1 cellular context compared by ENCODE assay signal in genomic region chr4:175633310-175633709, GRCh38.
TF ChIP-seq lines count a peak whose summit lies in the region.

No MANE protein-coding gene starts in this region.

TF ChIP-seq in GM23338, 12 proteins besides CTCF, POLR2A, EP300 and RAD21 (continued from another document):
- TF ChIP-seq REST (IDR thresholded peaks at IDR 0.05; ENCODE audit: unreplicated experiment) (no peak), POLR2AphosphoS5 (IDR thresholded peaks at IDR 0.05; ENCODE audit: low read depth) (no peak)
